21 cellular contexts compared by ENCODE assay signal in the genomic region with DNA sequence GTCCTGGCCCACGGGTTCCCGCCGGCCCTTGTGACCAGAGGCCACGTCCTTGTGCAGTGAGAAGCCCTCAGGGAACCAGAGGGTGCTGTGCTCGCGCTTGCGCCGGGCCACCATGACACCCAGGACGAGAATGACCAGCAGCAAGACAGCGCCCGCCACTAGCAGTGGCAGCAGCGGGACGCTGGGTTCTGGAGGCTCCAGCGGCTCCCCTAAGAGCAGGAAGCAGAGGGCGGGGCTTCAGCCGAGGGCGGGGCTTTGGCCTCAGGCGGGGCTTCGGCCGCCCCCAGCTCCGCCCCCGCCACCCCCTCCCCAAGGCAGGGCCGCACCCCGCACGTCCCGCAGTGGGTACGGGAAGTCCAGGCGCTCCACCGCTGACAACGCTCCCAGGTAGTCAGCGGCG.
"Had no signal": no experiment of that assay in that cellular context is flagged by ENCODE, and none has a peak within 500 bp of the region (broad histone marks: within the 10 kb centered on the region; RNA-seq: fewer than 3 reads in every experiment).

No MANE protein-coding gene starts in this region.

- DNase-seq: activated CD8-positive, alpha-beta memory T cell treated with anti-CD3 and anti-CD28 coated beads for 24 hours; activated CD8-positive, alpha-beta memory T cell treated with anti-CD3 and anti-CD28 coated beads, Interleukin-2, amount 50 U/mL, for 4 hours; activated T-cell treated with anti-CD3 and anti-CD28 coated beads, Interleukin-2, amount 50 U/mL, for 24 hours; aorta; dermis blood vessel endothelial cell; effector CD8-positive, alpha-beta T cell; foreskin melanocyte; left ventricle myocardium superior; mammary epithelial cell; midbrain; natural killer cell; psoas muscle; spleen; stimulated activated CD4-positive, alpha-beta T cell treated with anti-CD3 and anti-CD28 coated beads, Interleukin-4, amount 100 ng/mL, for 1 hour; stimulated activated naive CD4-positive, alpha-beta T cell; T-helper 9 cell; testis had no signal

- FAIRE-seq: islet of Langerhans, pancreas had no signal

- H3K27me3 ChIP-seq: pancreas, right atrium auricular region, testis, upper lobe of left lung had no signal

- H3K4me1 ChIP-seq: pancreas, psoas muscle, right atrium auricular region, spleen, testis, upper lobe of left lung had no signal

- H3K4me3 ChIP-seq: pancreas, psoas muscle, right atrium auricular region, spleen, testis, upper lobe of left lung had no signal

- H3K36me3 ChIP-seq: pancreas, right atrium auricular region had no signal

- H3K27ac ChIP-seq: pancreas, psoas muscle, right atrium auricular region, spleen, testis, upper lobe of left lung had no signal

- H3K9me3 ChIP-seq: pancreas, testis had no signal
